Comparison of ENCODE assay signal across 8 cellular contexts in genomic region chr15:67065531-67066005, GRCh38. TPM values are rescaled to one million over a fixed set of nuclear protein-coding genes. Genes with fewer than 3 reads are reported as not detected.
A peak's percentile ranks its signal among the peaks of the same experiment; 100 is the strongest.
DNase-seq lines count a peak whose midpoint lies in the region; ATAC-seq and TF ChIP-seq lines count a peak whose summit lies in the region.

TSS of gene SMAD3 (plus strand) at chr15:67065602. CDS start at chr15:67066155, 553 bp downstream.

- TF ChIP-seq CTCF in AG09319 (IDR thresholded peaks at IDR 0.05; ENCODE audit: low read depth, low read length) (no peak; the same call in none of the 2 replicates), fibroblast of pulmonary artery (IDR thresholded peaks at IDR 0.05; ENCODE audit: low read length, missing control alignments) (no peak)

- H3K27ac Mint-ChIP-seq in natural killer cell treated with Interleukin-12 subunit alpha and Interleukin-12 subunit beta and Interleukin-15 and Interleukin-18, amount 100 ng/mL, for 72 hours, result peak within 1 kb of the TSS in 1 of 2 donors; percentile 57
- peak within 1 kb of the TSS; percentile 83 for H3K27ac Mint-ChIP-seq in stimulated activated naive CD8-positive, alpha-beta T cell treated with anti-CD3 and anti-CD28 coated beads, Interleukin-15, Interleukin-2, amounts not matched to agents 100 ng/mL and 50 ng/mL, for 24 hours

- H3K9me3 Mint-ChIP-seq in natural killer cell treated with Interleukin-12 subunit alpha and Interleukin-12 subunit beta and Interleukin-15 and Interleukin-18, amount 100 ng/mL, for 72 hours, result no peaks in the 10 kb centered on the region
- H3K9me3 Mint-ChIP-seq in stimulated activated naive CD8-positive, alpha-beta T cell treated with anti-CD3 and anti-CD28 coated beads, Interleukin-15, Interleukin-2, amounts not matched to agents 100 ng/mL and 50 ng/mL, for 24 hours, result no peaks in the 10 kb centered on the region

- H3K4me3 Mint-ChIP-seq in natural killer cell treated with Interleukin-12 subunit alpha and Interleukin-12 subunit beta and Interleukin-15 and Interleukin-18, amount 100 ng/mL, for 72 hours, result peak within 1 kb of the TSS; percentile 78
- H3K4me3 Mint-ChIP-seq in stimulated activated naive CD8-positive, alpha-beta T cell treated with anti-CD3 and anti-CD28 coated beads, Interleukin-15, Interleukin-2, amounts not matched to agents 100 ng/mL and 50 ng/mL, for 24 hours, result peak within 1 kb of the TSS; percentile 93

- DNase-seq in AG09319 (ENCODE audit: extremely low read depth, low read depth), result peak; percentile 94
- peak; percentile 69 for DNase-seq in RKO (ENCODE audit: low spot score)
- peak; percentile 68 for DNase-seq in activated effector memory CD4-positive, alpha-beta T cell treated with Interleukin-2 at 50 U/mL for 16 hours
- peak; percentile 96 for DNase-seq in fibroblast of pulmonary artery (ENCODE audit: low read depth)
- peak; percentile 85 for DNase-seq in natural killer cell treated with Interleukin-12 subunit alpha and Interleukin-12 subunit beta and Interleukin-15 and Interleukin-18, amount 100 ng/mL, for 72 hours (ENCODE audit: low spot score)

- peaks cover 48 to 50% of the 10 kb centered on the region in 2 donors for H3K4me1 Mint-ChIP-seq in natural killer cell treated with Interleukin-12 subunit alpha and Interleukin-12 subunit beta and Interleukin-15 and Interleukin-18, amount 100 ng/mL, for 72 hours (ENCODE audit: low read depth in 2 of 2)
- H3K4me1 Mint-ChIP-seq in stimulated activated naive CD8-positive, alpha-beta T cell treated with anti-CD3 and anti-CD28 coated beads, Interleukin-15, Interleukin-2, amounts not matched to agents 100 ng/mL and 50 ng/mL, for 24 hours (ENCODE audit: low read depth), result peaks cover 57% of the 10 kb centered on the region

- peaks cover 10 to 14% of the 10 kb centered on the region in 2 donors for H3K27me3 Mint-ChIP-seq in natural killer cell treated with Interleukin-12 subunit alpha and Interleukin-12 subunit beta and Interleukin-15 and Interleukin-18, amount 100 ng/mL, for 72 hours
- H3K27me3 Mint-ChIP-seq in stimulated activated naive CD8-positive, alpha-beta T cell treated with anti-CD3 and anti-CD28 coated beads, Interleukin-15, Interleukin-2, amounts not matched to agents 100 ng/mL and 50 ng/mL, for 24 hours, result peaks cover 18% of the 10 kb centered on the region

- H3K36me3 Mint-ChIP-seq in natural killer cell treated with Interleukin-12 subunit alpha and Interleukin-12 subunit beta and Interleukin-15 and Interleukin-18, amount 100 ng/mL, for 72 hours, result no peaks in the 10 kb centered on the region
- H3K36me3 Mint-ChIP-seq in stimulated activated naive CD8-positive, alpha-beta T cell treated with anti-CD3 and anti-CD28 coated beads, Interleukin-15, Interleukin-2, amounts not matched to agents 100 ng/mL and 50 ng/mL, for 24 hours (ENCODE audit: low read depth), result no peaks in the 10 kb centered on the region

- peak within 1 kb of the TSS; percentile 94 for H3K4me3 ChIP-seq in fibroblast of pulmonary artery (replicated peaks; ENCODE audit: low read depth, low read length)

- ATAC-seq in GM18909 (IDR thresholded peaks at IDR 0.05; ENCODE audit: poor library complexity, unreplicated experiment) (peak; percentile 50), HG03354 (IDR thresholded peaks at IDR 0.05; ENCODE audit: poor library complexity, severe bottlenecking, unreplicated experiment) (peak; percentile 42)
- peak; percentile 81 to 89 for ATAC-seq in natural killer cell treated with Interleukin-12 subunit alpha and Interleukin-12 subunit beta and Interleukin-15 and Interleukin-18, amount 100 ng/mL, for 72 hours

RNA-seq across cellular contexts. Expression of gene SMAD3, which starts in this region (rescaled TPM):
- total RNA-seq in natural killer cell treated with Interleukin-12 subunit alpha and Interleukin-12 subunit beta and Interleukin-15 and Interleukin-18, amount 100 ng/mL, for 72 hours, result 10 to 100 TPM; 13.5 to 47.4 TPM

Comparison
In these comparisons a context has a peak if more than half of its experiments do, and no peak if none do; other contexts are left out.
1. Peak in every context shown above with its lines: DNase-seq, ATAC-seq and H3K4me3 ChIP-seq.